In the genomic region with DNA sequence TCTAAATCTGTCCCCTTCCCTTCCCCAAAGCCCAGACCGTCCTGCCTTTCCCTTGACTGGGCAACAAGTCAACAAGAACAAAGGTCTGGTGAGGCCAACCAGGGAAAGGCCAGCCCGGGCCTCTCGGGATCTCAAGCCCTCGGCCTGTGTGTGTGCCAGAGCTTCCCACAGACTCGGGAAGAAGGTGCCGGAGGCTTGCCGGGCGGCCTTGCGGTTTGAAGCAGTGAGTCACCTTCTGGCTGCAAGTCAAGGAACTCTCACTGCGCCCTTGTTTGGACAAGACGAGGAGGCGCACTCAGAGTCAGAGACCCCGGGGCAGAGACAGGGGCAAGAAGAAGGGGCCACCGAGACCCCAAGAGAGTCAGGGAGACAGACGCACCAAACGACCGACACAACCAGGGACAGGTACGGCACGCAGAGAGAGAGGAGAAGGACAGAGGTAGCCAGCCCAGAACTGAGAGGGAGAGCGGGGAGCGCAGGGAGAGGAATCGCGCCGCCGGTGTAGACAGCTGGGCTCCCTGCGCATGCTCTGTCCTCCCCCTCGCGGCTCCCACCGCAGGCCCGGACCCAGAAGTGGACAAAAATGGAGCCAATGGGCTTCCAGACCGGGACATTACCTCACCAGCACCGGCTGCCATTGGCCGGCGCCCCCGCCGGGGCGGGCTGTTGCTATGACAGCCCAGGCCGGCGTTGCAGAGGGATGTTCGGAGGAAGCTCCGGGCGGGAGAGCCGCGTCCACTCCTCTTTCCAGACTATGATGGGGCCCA, we compare ENCODE assay signal across 8 cellular contexts.
DNase-seq lines count a peak whose midpoint lies in the region; ATAC-seq lines count a peak whose summit lies in the region.

No MANE protein-coding gene starts in this region.

- in situ Hi-C loops in ACHN (cut with HindIII; ENCODE audit: low pct_ligation_motif_present, low pct_unique_long_range_greater_than_20kb, low sequenced_read_pairs), result loop anchor here (25.0 kb wide), 1 partner anchor 88 kb away; a partner anchor contains a TSS

- ATAC-seq in GM19025 (IDR thresholded peaks at IDR 0.05; ENCODE audit: low read depth, unreplicated experiment) (peak; percentile 91), HG03342 (IDR thresholded peaks at IDR 0.05; ENCODE audit: unreplicated experiment) (peak; percentile 89)
- peak; percentile 86 for ATAC-seq in activated CD4-positive, CD25-positive, alpha-beta regulatory T cell treated with anti-CD3 and anti-CD28 coated beads, Interleukin-2, amount 50 U/mL, for 24 hours

- peak; percentile 97 for DNase-seq in ACHN
- DNase-seq in NCI-H446 (lab: John Stamatoyannopoulos, UW), result peak; percentile 96 to 98
- DNase-seq in cerebellar cortex (ENCODE audit: low spot score), result peak; percentile 98
- peak; percentile 100 for DNase-seq in iris pigment epithelial cell (ENCODE audit: low read depth)
- peak; percentile 99 for DNase-seq in smooth muscle cell of the brain vasculature (ENCODE audit: low read depth, low spot score)

Comparison
In these comparisons a context has a peak if more than half of its experiments do, and no peak if none do; other contexts are left out.
1. Peak in every context shown above with its lines: DNase-seq and ATAC-seq.